Comparison of ENCODE assay signal across 17 cellular contexts in genomic region chr13:114089751-114090400, GRCh38. TPM values are rescaled to one million over a fixed set of nuclear protein-coding genes. Genes with fewer than 3 reads are reported as not detected.
DNase-seq lines count a peak whose midpoint lies in the region; ATAC-seq, FAIRE-seq and TF ChIP-seq lines count a peak whose summit lies in the region.
"Had no signal": no experiment of that assay in that cellular context is flagged by ENCODE, and none has a peak within 500 bp of the region (broad histone marks: within the 10 kb centered on the region; RNA-seq: fewer than 3 reads in every experiment).

No MANE protein-coding gene starts in this region.

- no peak overlapping the region for H3K27ac ChIP-seq in suprapubic skin
- H3K27ac ChIP-seq: breast epithelium, foreskin keratinocyte, PC-9, prostate gland, upper lobe of left lung had no signal

- TF ChIP-seq POLR2A in suprapubic skin (IDR thresholded peaks at IDR 0.05): no peak

- H3K36me3 Mint-ChIP-seq in T-helper 17 cell (ENCODE audit: low read depth): no peaks in the 10 kb centered on the region
- H3K36me3 Mint-ChIP-seq in memory B cell: peaks cover 29% of the 10 kb centered on the region

- no peak overlapping the region for H3K4me3 ChIP-seq in suprapubic skin
- H3K4me3 ChIP-seq: breast epithelium, PC-9, prostate gland, upper lobe of left lung had no signal

- DNase-seq in Right ventricle myocardium inferior (ENCODE audit: missing footprints): peak; percentile 43
- DNase-seq in Right ventricle myocardium superior: no peak
- DNase-seq in T-helper 17 cell: no peak
- no peak for DNase-seq in memory B cell (ENCODE audit: low spot score in 2 of 2)
- peak; percentile 22 to 49 for DNase-seq in suprapubic skin (ENCODE audit: low spot score in 2 of 2)
- DNase-seq in NCI-H524 (lab: John Stamatoyannopoulos, UW): no peak
- no peak for DNase-seq in HTR-8/SVneo (ENCODE audit: insufficient read length, low spot score)
- DNase-seq in effector CD8-positive, alpha-beta T cell (lab: John Stamatoyannopoulos, UW): no peak
- DNase-seq: activated CD4-positive, alpha-beta T cell treated with anti-CD3 and anti-CD28 coated beads for 1 hour; DMS53; foreskin keratinocyte; NCI-H345; PC-9; stimulated activated CD4-positive, alpha-beta T cell treated with anti-CD3 and anti-CD28 coated beads, Interleukin-15, amount 100 ng/mL, for 24 hours had no signal

- FAIRE-seq in HTR-8/SVneo (lab: Jason Lieb, UNC): no peak

- TF ChIP-seq EP300 in suprapubic skin (IDR thresholded peaks at IDR 0.05): no peak

- H3K36me3 ChIP-seq in suprapubic skin: no peaks in the 10 kb centered on the region
- H3K36me3 ChIP-seq: breast epithelium, prostate gland, upper lobe of left lung had no signal

- H3K27ac Mint-ChIP-seq in T-helper 17 cell (peak overlapping the region; percentile 89), memory B cell (peak overlapping the region; percentile 91)

- H3K9me3 Mint-ChIP-seq in memory B cell: peaks cover 12% of the 10 kb centered on the region

- H3K9me3 ChIP-seq in T-helper 17 cell (ENCODE audit: control insufficient read depth, low read length, poor library complexity, severe bottlenecking): no peaks in the 10 kb centered on the region
- no peaks in the 10 kb centered on the region for H3K9me3 ChIP-seq in suprapubic skin
- H3K9me3 ChIP-seq: breast epithelium, prostate gland had no signal

- TF ChIP-seq CTCF in suprapubic skin (IDR thresholded peaks at IDR 0.05): no peak

- ATAC-seq in Right ventricle myocardium inferior: no peak
- ATAC-seq in Right ventricle myocardium superior (ENCODE audit: poor library complexity): no peak
- ATAC-seq in T-helper 17 cell: no peak
- no peak for ATAC-seq in memory B cell (ENCODE audit: low read depth)
- ATAC-seq: foreskin keratinocyte had no signal

- WGBS in suprapubic skin: 86% methylated on average over 25 of the region's 25 CpGs

- no peaks in the 10 kb centered on the region for H3K27me3 Mint-ChIP-seq in T-helper 17 cell
- no peaks in the 10 kb centered on the region for H3K27me3 Mint-ChIP-seq in memory B cell

- H3K27me3 ChIP-seq in suprapubic skin: no peaks in the 10 kb centered on the region
- H3K27me3 ChIP-seq: breast epithelium, upper lobe of left lung had no signal

- intact Hi-C loops in Right ventricle myocardium inferior (cut with DNase I): no loop called here
- intact Hi-C loops in Right ventricle myocardium superior (cut with DNase I): no loop called here

- peaks cover 3% of the 10 kb centered on the region for H3K4me1 Mint-ChIP-seq in T-helper 17 cell
- peaks cover 24% of the 10 kb centered on the region for H3K4me1 Mint-ChIP-seq in memory B cell

- H3K4me3 Mint-ChIP-seq in T-helper 17 cell: no peak overlapping the region
- no peak overlapping the region for H3K4me3 Mint-ChIP-seq in memory B cell

- H3K4me1 ChIP-seq in suprapubic skin: no peaks in the 10 kb centered on the region
- H3K4me1 ChIP-seq: breast epithelium, foreskin keratinocyte, prostate gland, upper lobe of left lung had no signal

RNA-seq across cellular contexts. Expression of gene RASA3, which starts 42.5 kb away (rescaled TPM):
- total RNA-seq in Right ventricle myocardium inferior: 12.7 TPM
- total RNA-seq in Right ventricle myocardium superior: 11.2 TPM
- 100 to 1,000 TPM; 204 to 215 TPM for total RNA-seq in T-helper 17 cell
- 10 to 100 TPM; 15.3 to 37.1 (median 16.4) TPM for total RNA-seq in suprapubic skin

Comparison
In these comparisons a context has a peak if more than half of its experiments do, and no peak if none do; other contexts are left out.
1. DNase-seq: peak in Right ventricle myocardium inferior (single experiment) and suprapubic skin (2 of 2); none in Right ventricle myocardium superior (single experiment), T-helper 17 cell (0 of 3), memory B cell (0 of 2), NCI-H524 (0 of 2), HTR-8/SVneo (single experiment) and effector CD8-positive, alpha-beta T cell (single experiment).
2. RNA of gene RASA3, which starts 42.5 kb away (total RNA-seq): 204 to 215 TPM in T-helper 17 cell; 15.3 to 37.1 TPM in suprapubic skin, 12.7 TPM in Right ventricle myocardium inferior (single experiment) and 11.2 TPM in Right ventricle myocardium superior (single experiment); every median in the first group is over 4 times any median in the second.